8 cellular contexts compared by ENCODE assay signal in the genomic region with DNA sequence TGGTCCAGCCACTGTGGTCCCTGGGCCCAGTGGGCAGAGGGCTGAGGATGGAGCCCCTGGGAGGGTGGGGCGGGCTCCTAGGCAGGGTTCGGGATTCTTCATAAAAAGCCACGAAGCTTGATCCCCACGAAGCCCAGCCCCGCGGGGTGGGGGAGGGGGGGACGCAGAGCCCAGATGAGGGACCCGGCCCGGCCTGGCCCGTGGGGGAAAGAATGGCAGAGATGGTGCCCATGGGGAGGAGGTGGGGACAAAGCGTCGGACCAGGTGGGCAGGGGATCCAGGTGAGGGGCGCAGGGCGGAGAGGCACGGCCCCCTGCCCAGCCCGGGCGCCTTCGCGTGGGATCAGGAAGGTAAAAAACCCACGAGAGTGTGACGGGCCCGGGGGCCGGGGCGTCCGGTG. TPM values are rescaled to one million over a fixed set of nuclear protein-coding genes. Genes with fewer than 3 reads are reported as not detected.
DNase-seq lines count a peak whose midpoint lies in the region; ATAC-seq and TF ChIP-seq lines count a peak whose summit lies in the region.

No MANE protein-coding gene starts in this region.

- no peaks in the 10 kb centered on the region for H3K36me3 Mint-ChIP-seq in natural killer cell

- H3K27ac ChIP-seq in BLaER1 (peak overlapping the region; percentile 88), ectodermal cell (ENCODE audit: insufficient read depth, low read depth, low read length, poor library complexity, severe bottlenecking) (no peak overlapping the region)

- intact Hi-C loops in natural killer cell (cut with micrococcal nuclease), result loop anchor here (10.0 kb wide), 1 partner anchor 329 kb away; the partner anchor contains the start of gene SFPQ

- H3K27me3 ChIP-seq in BLaER1, result no peaks in the 10 kb centered on the region
- no peaks in the 10 kb centered on the region for H3K27me3 ChIP-seq in Loucy (ENCODE audit: insufficient read depth, low read length, poor library complexity, severe bottlenecking)
- peaks cover 50% of the 10 kb centered on the region for H3K27me3 ChIP-seq in ectodermal cell (ENCODE audit: control insufficient read depth, insufficient read depth, low read length, poor library complexity, severe bottlenecking)

- H3K4me2 ChIP-seq in BLaER1, result peak overlapping the region; percentile 94
- peak overlapping the region; percentile 74 for H3K4me2 ChIP-seq in Loucy (ENCODE audit: low read depth, low read length, poor library complexity, severe bottlenecking)

- H2AFZ ChIP-seq in Loucy (ENCODE audit: low read length), result peak overlapping the region; percentile 97

- H3K27ac Mint-ChIP-seq in natural killer cell, result peak overlapping the region in 1 of 2 donors; percentile 73

- H3F3A ChIP-seq in Loucy (ENCODE audit: low read depth), result 0 out of 2 replicates have a peak, but pooled peaks cover 4% of the 10 kb centered on the region

- TF ChIP-seq CTCF in Loucy (conservative IDR thresholded peaks at IDR 0.05; ENCODE audit: low read length) (no peak), natural killer cell (IDR thresholded peaks at IDR 0.05) (no peak)

- no peaks in the 10 kb centered on the region for H3K27me3 Mint-ChIP-seq in natural killer cell (ENCODE audit: low read depth in 2 of 2)

- H3K4me3 ChIP-seq in BLaER1 (peak overlapping the region; percentile 75), Loucy (ENCODE audit: low read length, poor library complexity, severe bottlenecking) (peak overlapping the region; percentile 79), ectodermal cell (ENCODE audit: insufficient read depth, low read depth, low read length) (peak overlapping the region; percentile 63)

- 50% methylated on average over 25 of the region's 25 CpGs for whole genome bisulfite sequencing in ectodermal cell, 2 experiments

- H3K9ac ChIP-seq in BLaER1 (peak overlapping the region; percentile 87), Loucy (ENCODE audit: low read depth, low read length, poor library complexity, severe bottlenecking) (peak overlapping the region; percentile 82)

- H3K4me1 Mint-ChIP-seq in natural killer cell, result peaks cover 34 to 41% of the 10 kb centered on the region in 2 donors

- no peaks in the 10 kb centered on the region for H3K9me3 Mint-ChIP-seq in natural killer cell

- H3K9me2 ChIP-seq in Loucy (replicated peaks; ENCODE audit: low read depth, low read length), result no peaks in the 10 kb centered on the region

- H3K9me3 ChIP-seq in BLaER1, result no peaks in the 10 kb centered on the region
- H3K9me3 ChIP-seq in Loucy (ENCODE audit: insufficient read depth, low read depth, low read length), result no peaks in the 10 kb centered on the region
- H3K9me3 ChIP-seq in ectodermal cell (ENCODE audit: control insufficient read depth, low read length), result no peaks in the 10 kb centered on the region

- no peaks in the 10 kb centered on the region for H3K79me2 ChIP-seq in Loucy (ENCODE audit: insufficient read depth, low read length)

- DNase-seq in natural killer cell, result no peak
- no peak for DNase-seq in glomerular visceral epithelial cell (ENCODE audit: extremely low spot score)
- DNase-seq in NCI-H69 (lab: John Stamatoyannopoulos, UW), result no peak
- DNase-seq in iPS-NIHi7 (ENCODE audit: extremely low spot score), result no peak
- DNase-seq in AG08395 (ENCODE audit: low spot score), result no peak

- H3K4me3 Mint-ChIP-seq in natural killer cell, result peak overlapping the region; percentile 55

- no peak for ATAC-seq in natural killer cell

- no peaks in the 10 kb centered on the region for H4K20me1 ChIP-seq in BLaER1
- no peaks in the 10 kb centered on the region for H4K20me1 ChIP-seq in Loucy (ENCODE audit: insufficient read depth, low read length, poor library complexity, severe bottlenecking)

- H3K4me1 ChIP-seq in BLaER1 (peaks cover 11% of the 10 kb centered on the region; the same call in 1 of the 2 replicates), Loucy (ENCODE audit: insufficient read depth, low read length, poor library complexity, severe bottlenecking) (peaks cover 27% of the 10 kb centered on the region), ectodermal cell (ENCODE audit: control insufficient read depth, insufficient read depth, low read length) (no peaks in the 10 kb centered on the region)

- H3K36me3 ChIP-seq in BLaER1, result no peaks in the 10 kb centered on the region
- no peaks in the 10 kb centered on the region for H3K36me3 ChIP-seq in Loucy (ENCODE audit: insufficient read depth, low read length)
- no peaks in the 10 kb centered on the region for H3K36me3 ChIP-seq in ectodermal cell (ENCODE audit: control insufficient read depth, insufficient read depth, low read length)

RNA-seq across cellular contexts. Expression of gene SMIM12, which starts 6.0 kb away (rescaled TPM):
- polyA plus RNA-seq in ectodermal cell (2013, experiment 1 of 4), result 32.9 TPM
- 30.4 TPM for polyA plus RNA-seq in ectodermal cell (2013, experiment 2 of 4)
- 22.5 TPM for polyA plus RNA-seq in ectodermal cell (2013, experiment 3 of 4)
- 29.1 TPM for polyA plus RNA-seq in ectodermal cell (2013, experiment 4 of 4)
- total RNA-seq in natural killer cell, result 10 to 100 TPM; 33.4 to 44.5 (median 36.5) TPM
